ENCODE assay signal across 8 cellular contexts in the genomic region with DNA sequence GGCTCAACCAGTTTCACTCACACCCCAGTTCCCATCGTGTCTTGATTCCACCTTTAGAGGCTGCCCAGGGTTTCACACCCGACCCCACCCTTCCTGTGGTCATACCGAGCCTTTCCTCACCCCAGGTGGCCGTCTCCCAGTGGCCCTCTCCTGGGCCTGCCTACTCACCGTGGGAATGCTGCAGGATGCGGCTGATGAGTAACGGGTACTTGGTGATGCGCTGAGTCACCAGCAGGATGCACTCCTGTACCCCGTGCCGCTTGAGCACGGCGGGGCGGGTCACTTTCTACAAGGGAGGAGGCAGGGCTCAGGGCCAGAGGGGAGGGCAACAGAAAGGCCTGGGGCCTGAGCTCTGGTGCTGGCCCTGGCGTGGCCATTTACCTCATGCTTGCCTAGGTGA. TPM values are rescaled to one million over a fixed set of nuclear protein-coding genes. Genes with fewer than 3 reads are reported as not detected.
DNase-seq lines count a peak whose midpoint lies in the region; ATAC-seq and TF ChIP-seq lines count a peak whose summit lies in the region.

No MANE protein-coding gene starts in this region.

- TF ChIP-seq POLR2A in GM18505 (IDR thresholded peaks at IDR 0.05; ENCODE audit: borderline replicate concordance, extremely low read depth, insufficient read depth, insufficient read length): no peak

- H3K9ac ChIP-seq in adipocyte (ENCODE audit: low read length) (peak overlapping the region; percentile 49), subcutaneous abdominal adipose tissue (ENCODE audit: low read length in 5 of 5) (peak overlapping the region in 2 of 5 donors; percentile 16 to 35)

- H3K36me3 ChIP-seq in adipocyte (ENCODE audit: control insufficient read depth, insufficient read depth, low read length, severe bottlenecking): peaks cover 92% of the 10 kb centered on the region
- peaks cover 92% of the 10 kb centered on the region for H3K36me3 ChIP-seq in right atrium auricular region
- peaks cover 14 to 90% (median 86%) of the 10 kb centered on the region in 5 donors for H3K36me3 ChIP-seq in subcutaneous abdominal adipose tissue (ENCODE audit: control insufficient read depth in 5 of 5, insufficient read depth in 5 of 5, low read length in 5 of 5)

- DNase-seq in AG08396 (ENCODE audit: low spot score): peak; percentile 82
- peak; percentile 97 for DNase-seq in HCEC 1CT
- peak; percentile 79 for DNase-seq in adipocyte (ENCODE audit: low read depth)
- peak; percentile 84 for DNase-seq in right atrium auricular region (ENCODE audit: low spot score)
- no peak for DNase-seq in stimulated activated naive CD4-positive, alpha-beta T cell (lab: John Stamatoyannopoulos, UW)

- no peak overlapping the region for H3K4me3 ChIP-seq in adipocyte (ENCODE audit: low read length)
- H3K4me3 ChIP-seq in right atrium auricular region: no peak overlapping the region
- no peak overlapping the region for H3K4me3 ChIP-seq in subcutaneous abdominal adipose tissue (ENCODE audit: low read depth in 1 of 5, low read length in 5 of 5)

- H3K9me3 ChIP-seq in adipocyte (ENCODE audit: control insufficient read depth, low read length) (no peaks in the 10 kb centered on the region), right atrium auricular region (no peaks in the 10 kb centered on the region), subcutaneous abdominal adipose tissue (ENCODE audit: control insufficient read depth in 5 of 5, low read length in 5 of 5) (no peaks in the 10 kb centered on the region)

- peak in 1 of 2 donors; percentile 57 for TF ChIP-seq CTCF in right atrium auricular region (IDR thresholded peaks at IDR 0.05)

- H3K27ac ChIP-seq in right atrium auricular region (peak overlapping the region; percentile 72 to 74), subcutaneous abdominal adipose tissue (ENCODE audit: low read depth, low read length) (peak overlapping the region; percentile 69)

- H3K4me1 ChIP-seq in adipocyte (ENCODE audit: control insufficient read depth, insufficient read depth, low read length) (peaks cover 27% of the 10 kb centered on the region), right atrium auricular region (peaks cover 0 to 55% of the 10 kb centered on the region in 2 donors), subcutaneous abdominal adipose tissue (ENCODE audit: control insufficient read depth in 5 of 5, insufficient read depth in 5 of 5, low read length in 5 of 5) (peaks cover 8 to 41% (median 27%) of the 10 kb centered on the region in 5 donors)

- ATAC-seq in GM21447 (IDR thresholded peaks at IDR 0.05; ENCODE audit: unreplicated experiment): no peak
- no peak for ATAC-seq in GM18505 (IDR thresholded peaks at IDR 0.05; ENCODE audit: unreplicated experiment)

- H3K27me3 ChIP-seq in adipocyte (replicated peaks; ENCODE audit: control insufficient read depth, insufficient read depth, low read length): no peaks in the 10 kb centered on the region
- no peaks in the 10 kb centered on the region for H3K27me3 ChIP-seq in right atrium auricular region
- H3K27me3 ChIP-seq in subcutaneous abdominal adipose tissue (ENCODE audit: control insufficient read depth in 5 of 5, insufficient read depth in 4 of 5, low read length in 5 of 5): no peaks in the 10 kb centered on the region

RNA-seq across cellular contexts. Expression of a gene that starts 16.4 kb away (rescaled TPM):
- 10 to 100 TPM; 50.8 to 69.8 TPM for total RNA-seq in right atrium auricular region

RNA-seq across cellular contexts. Expression of a gene that starts 20.5 kb away (rescaled TPM):
- total RNA-seq in right atrium auricular region: not detected

RNA-seq across cellular contexts. Expression of a gene that starts 27.7 kb away (rescaled TPM):
- 10 to 100 TPM; 13.4 to 25.9 TPM for total RNA-seq in right atrium auricular region

RNA-seq across cellular contexts. Expression of a gene that starts 50.8 kb away (rescaled TPM):
- total RNA-seq in right atrium auricular region: 10 to 100 TPM; 13.3 to 25.3 TPM

RNA-seq across cellular contexts. Expression of a gene that starts 58.8 kb away (rescaled TPM):
- 100 to 1,000 TPM in 1 of 2 donors, 10 to 100 TPM in 1; 87.6 to 206 TPM for total RNA-seq in right atrium auricular region

Comparison
In these comparisons a context has a peak if more than half of its experiments do, and no peak if none do; other contexts are left out.
1. DNase-seq: peak in AG08396 (single experiment), HCEC 1CT (single experiment), adipocyte (single experiment) and right atrium auricular region (single experiment); none in stimulated activated naive CD4-positive, alpha-beta T cell (0 of 6).